ENCODE assay signal across 9 cellular contexts in genomic region chr18:77103181-77103875, GRCh38. TPM values are rescaled to one million over a fixed set of nuclear protein-coding genes. Genes with fewer than 3 reads are reported as not detected.
A peak's percentile ranks its signal among the peaks of the same experiment; 100 is the strongest.
DNase-seq lines count a peak whose midpoint lies in the region; ATAC-seq, FAIRE-seq and TF ChIP-seq lines count a peak whose summit lies in the region.
"Had no signal": no experiment of that assay in that cellular context is flagged by ENCODE, and none has a peak within 500 bp of the region (broad histone marks: within the 10 kb centered on the region; RNA-seq: fewer than 3 reads in every experiment).

No MANE protein-coding gene starts in this region.

- H3K36me3 ChIP-seq in A673 (ENCODE audit: insufficient read depth, low read length, poor library complexity, severe bottlenecking) (no peaks in the 10 kb centered on the region), KMS-11 (ENCODE audit: insufficient read depth) (no peaks in the 10 kb centered on the region)
- H3K36me3 ChIP-seq: cardiac muscle cell had no signal

- H3K9me3 ChIP-seq in A673 (ENCODE audit: low read depth, low read length, poor library complexity, severe bottlenecking), result no peaks in the 10 kb centered on the region

- peak overlapping the region in 4 of 6 donors; percentile 19 to 72 (median 64) for H3K27ac Mint-ChIP-seq in naive B cell

- no peaks in the 10 kb centered on the region for H3K79me2 ChIP-seq in KMS-11 (ENCODE audit: insufficient read depth, low read depth)

- H3K36me3 Mint-ChIP-seq in naive B cell, result peaks cover 4 to 28% of the 10 kb centered on the region in 2 donors

- H3K4me2 ChIP-seq in KMS-11, result peak overlapping the region; percentile 69; the same call in 1 of the 2 replicates

- no peak for FAIRE-seq in urothelium cell line (lab: Jason Lieb, UNC)

- TF ChIP-seq CTCF in A673 (conservative IDR thresholded peaks at IDR 0.05; ENCODE audit: low read depth, low read length) (no peak), KMS-11 (conservative IDR thresholded peaks at IDR 0.05; ENCODE audit: low read depth, low read length) (no peak), cardiac fibroblast (IDR thresholded peaks at IDR 0.05; ENCODE audit: low read depth, low read length) (no peak)

- H3K9me3 Mint-ChIP-seq in naive B cell, result no peaks in the 10 kb centered on the region

- H3K4me3 ChIP-seq in A673 (ENCODE audit: low read depth, low read length, poor library complexity, severe bottlenecking) (no peak overlapping the region), KMS-11 (IDR thresholded peaks at IDR 0.05; ENCODE audit: insufficient read depth, low read depth, low read length) (no peak overlapping the region), cardiac fibroblast (replicated peaks in 1 of 2; ENCODE audit: low read depth in 2 of 2, low read length in 2 of 2) (no peak overlapping the region)
- H3K4me3 ChIP-seq: cardiac muscle cell had no signal

- H3K4me1 ChIP-seq in A673 (ENCODE audit: insufficient read depth, low read length, poor library complexity, severe bottlenecking) (peaks cover 23% of the 10 kb centered on the region), KMS-11 (ENCODE audit: low read depth, poor library complexity, severe bottlenecking) (peaks cover 20% of the 10 kb centered on the region)

- H4K20me1 ChIP-seq in KMS-11 (ENCODE audit: insufficient read depth), result no peaks in the 10 kb centered on the region

- BruUV-seq in A673 (replicated peaks; lab: Mats Ljungman, UMichigan), result no TSS peak

- DNase-seq in A673 (ENCODE audit: low spot score) (no peak), cardiac fibroblast (ENCODE audit: low read depth in 2 of 2) (peak; percentile 67 to 90), naive B cell (no peak), mucosa of gallbladder (ENCODE audit: low spot score) (no peak), urothelium cell line (ENCODE audit: low spot score) (no peak), NCI-H1092 (lab: John Stamatoyannopoulos, UW) (no peak), ecto neural progenitor cell (ENCODE audit: low spot score) (no peak)

- H2AFZ ChIP-seq in KMS-11 (ENCODE audit: low read depth), result no peak overlapping the region

- H3K27me3 Mint-ChIP-seq in naive B cell, result no peaks in the 10 kb centered on the region

- intact Hi-C loops in A673 (cut with micrococcal nuclease; ENCODE audit: unreplicated experiment), result no loop called here

- no peak overlapping the region for H3K9ac ChIP-seq in KMS-11

- POLR2A ChIA-PET in A673 (lab: Charles Lee; ENCODE audit: low non-redundant PET), result interaction anchor here (0.5 kb wide), 1 partner anchor 9 kb away, joined by 6 read pairs; no protein-coding TSS in a partner anchor

- H3K27me3 ChIP-seq in A673 (replicated peaks; ENCODE audit: insufficient read depth, low read depth, low read length, poor library complexity) (no peaks in the 10 kb centered on the region), KMS-11 (ENCODE audit: insufficient read depth, low read depth) (no peaks in the 10 kb centered on the region)

- CTCF ChIA-PET in A673 (lab: Charles Lee), result no interaction called here

- peak overlapping the region; percentile 69 for H3K27ac ChIP-seq in A673 (ENCODE audit: low read depth, low read length, poor library complexity, severe bottlenecking)
- no peak overlapping the region for H3K27ac ChIP-seq in KMS-11
- H3K27ac ChIP-seq: cardiac muscle cell had no signal

- H3K4me3 Mint-ChIP-seq in naive B cell, result peak overlapping the region in 1 of 8 donors; percentile 13

- H3K4me1 Mint-ChIP-seq in naive B cell, result peaks cover 77 to 91% (median 79%) of the 10 kb centered on the region in 3 donors

- no peak for ATAC-seq in naive B cell (ENCODE audit: low read depth in 2 of 2)

RNA-seq across cellular contexts. Expression of gene MBP, which starts 29.3 kb away (rescaled TPM):
- total RNA-seq in A673 (2021), result 0.09 TPM in 1 of 2 replicates, not detected in the other
- 10 to 100 TPM; 35.4 to 69.2 (median 66.6) TPM for polyA plus RNA-seq in naive B cell (ENCODE audit: low read depth in 6 of 6)
- 91.4 TPM for total RNA-seq in mucosa of gallbladder

Comparison
In these comparisons a context has a peak if more than half of its experiments do, and no peak if none do; other contexts are left out.
1. DNase-seq: peak in cardiac fibroblast (2 of 2); none in A673 (single experiment), naive B cell (single experiment), mucosa of gallbladder (single experiment), urothelium cell line (single experiment), NCI-H1092 (single experiment) and ecto neural progenitor cell (single experiment).
2. RNA of gene MBP, which starts 29.3 kb away (total RNA-seq): 91.4 TPM in mucosa of gallbladder (single experiment); 0.09 TPM in A673; every median in the first group is over 10 times any median in the second.